31 cellular contexts compared by ENCODE assay signal in the genomic region with DNA sequence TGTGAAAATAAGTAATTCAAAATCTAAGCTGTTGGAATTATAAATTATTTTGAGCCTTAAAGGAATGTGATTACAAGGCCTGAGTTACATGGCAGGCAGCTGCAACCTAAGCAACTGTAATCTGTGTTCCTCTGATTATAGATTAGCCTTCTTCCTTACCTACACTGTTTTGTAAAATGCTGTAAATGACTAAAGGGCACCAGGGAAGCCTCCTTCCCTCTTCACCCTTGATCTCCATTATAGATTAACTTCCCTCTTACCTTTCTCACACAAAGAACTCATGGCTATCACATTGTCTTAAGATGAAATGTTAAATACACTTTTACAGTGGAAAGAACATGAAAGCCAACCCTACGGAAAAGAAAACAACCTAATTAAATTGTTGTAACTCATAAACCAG.
"Had no signal": no experiment of that assay in that cellular context is flagged by ENCODE, and none has a peak within 500 bp of the region (broad histone marks: within the 10 kb centered on the region; RNA-seq: fewer than 3 reads in every experiment).

No MANE protein-coding gene starts in this region.

- H3K9me3 ChIP-seq: adrenal gland, body of pancreas, MG63, Peyer's patch, SJSA1, SK-N-SH had no signal

- H3K4me1 Mint-ChIP-seq: activated CD4-positive, alpha-beta T cell treated with anti-CD3 and anti-CD28 coated beads, Interleukin-2, amount 10 ng/mL, durations not matched to agents 24 days and 14 days had no signal

- H3K27me3 ChIP-seq: adrenal gland, body of pancreas, MG63, Peyer's patch, SJSA1 had no signal

- H3K36me3 ChIP-seq: adrenal gland, MG63, Peyer's patch, SJSA1 had no signal

- H3K4me2 ChIP-seq: SK-N-SH had no signal

- H3K4me3 ChIP-seq: adrenal gland, body of pancreas, MG63, Peyer's patch, SJSA1 had no signal

- H3K36me3 Mint-ChIP-seq: activated naive CD4-positive, alpha-beta T cell treated with anti-CD3 and anti-CD28 coated beads, Interleukin-2, amount 50 U/mL, for 72 hours had no signal

- H3K27ac ChIP-seq: adrenal gland, body of pancreas, Peyer's patch, SJSA1 had no signal

- ATAC-seq: activated CD8-positive, alpha-beta T cell treated with anti-CD3 and anti-CD28 coated beads for 36 hours; activated naive CD4-positive, alpha-beta T cell treated with anti-CD3 and anti-CD28 coated beads, Interleukin-2, amount 50 U/mL, for 72 hours; body of pancreas; PC-3 had no signal

- H3K27ac Mint-ChIP-seq: activated CD4-positive, alpha-beta T cell treated with anti-CD3 and anti-CD28 coated beads, Interleukin-2, amount 10 ng/mL, durations not matched to agents 24 days and 14 days; activated CD8-positive, alpha-beta T cell treated with anti-CD3 and anti-CD28 coated beads for 36 hours; activated naive CD4-positive, alpha-beta T cell treated with anti-CD3 and anti-CD28 coated beads, Interleukin-2, amount 50 U/mL, for 72 hours; activated T-cell treated with anti-CD3 and anti-CD28 coated beads, Interleukin-2, amount 50 U/mL, for 24 hours; activated T-helper 2 cell treated with anti-CD3 and anti-CD28 coated beads, Interferon-gamma antibody, Interleukin-2, Interleukin-4, amounts not matched to agents 10 μg/mL and 5 μg/mL and 100 μg/mL, durations not matched to agents 14 hours and 24 hours and 36 hours; T-helper 1 cell treated with Interleukin-12 subunit alpha and Interleukin-12 subunit beta and Interleukin-4 antibody, amounts not matched to agents 30 μg/mL and 1 μg/mL, for 36 hours; T-helper 2 cell treated with Interferon-gamma antibody and Interleukin-4, amounts not matched to agents 5 μg/mL and 100 μg/mL, for 36 hours had no signal

- H3K4me3 Mint-ChIP-seq: activated CD4-positive, alpha-beta T cell treated with anti-CD3 and anti-CD28 coated beads, Interleukin-2, amount 10 ng/mL, durations not matched to agents 24 days and 14 days; activated CD8-positive, alpha-beta T cell treated with anti-CD3 and anti-CD28 coated beads for 36 hours; activated T-cell treated with anti-CD3 and anti-CD28 coated beads, Interleukin-2, amount 50 U/mL, for 24 hours; T-helper 1 cell treated with Interleukin-12 subunit alpha and Interleukin-12 subunit beta and Interleukin-4 antibody, amounts not matched to agents 30 μg/mL and 1 μg/mL, for 36 hours; T-helper 2 cell treated with Interferon-gamma antibody and Interleukin-4, amounts not matched to agents 5 μg/mL and 100 μg/mL, for 36 hours had no signal

- H3K9me3 Mint-ChIP-seq: activated CD4-positive, alpha-beta T cell treated with anti-CD3 and anti-CD28 coated beads, Interleukin-2, amount 10 ng/mL, durations not matched to agents 24 days and 14 days; activated CD8-positive, alpha-beta T cell treated with anti-CD3 and anti-CD28 coated beads for 36 hours; activated naive CD4-positive, alpha-beta T cell treated with anti-CD3 and anti-CD28 coated beads, Interleukin-2, amount 50 U/mL, for 72 hours; activated T-cell treated with anti-CD3 and anti-CD28 coated beads, Interleukin-2, amount 50 U/mL, for 24 hours; activated T-helper 2 cell treated with anti-CD3 and anti-CD28 coated beads, Interferon-gamma antibody, Interleukin-2, Interleukin-4, amounts not matched to agents 10 μg/mL and 5 μg/mL and 100 μg/mL, durations not matched to agents 14 hours and 24 hours and 36 hours; T-helper 1 cell treated with Interleukin-12 subunit alpha and Interleukin-12 subunit beta and Interleukin-4 antibody, amounts not matched to agents 30 μg/mL and 1 μg/mL, for 36 hours; T-helper 2 cell treated with Interferon-gamma antibody and Interleukin-4, amounts not matched to agents 5 μg/mL and 100 μg/mL, for 36 hours had no signal

- H3K9me2 ChIP-seq: SK-N-SH had no signal

- H3K4me1 ChIP-seq: adrenal gland, body of pancreas, Peyer's patch, SJSA1 had no signal

- DNase-seq: activated CD4-positive, alpha-beta T cell treated with anti-CD3 and anti-CD28 coated beads, Interleukin-2, amount 10 ng/mL, durations not matched to agents 24 days and 14 days; activated CD4-positive, alpha-beta T cell treated with anti-CD3 and anti-CD28 coated beads, Interleukin-2, amount 50 U/mL, for 4 hours; activated CD8-positive, alpha-beta T cell treated with anti-CD3 and anti-CD28 coated beads for 36 hours; activated gamma-delta T cell; activated naive CD4-positive, alpha-beta T cell treated with Interleukin-2 at 50 U/mL for 16 hours; activated T-cell treated with anti-CD3 and anti-CD28 coated beads, Interleukin-2, amount 50 U/mL, for 24 hours; adrenal gland; body of pancreas; caudate nucleus; Kasumi-1; KG1; MG63; NCI-H1048; NCI-H1105 treated with DMSO at 0.1 percent for 48 hours; NCI-H1436 treated with DMSO at 0.1 percent for 48 hours; NCI-H1694 treated with DMSO at 0.1 percent for 48 hours; NCI-H2029; NCI-H446; NCI-H510A treated with DMSO at 0.1 percent for 48 hours; NCI-H526 treated with DMSO at 0.1 percent for 48 hours; NCI-H774; PC-3; Peyer's patch; RPMI8226; SHP77 treated with DMSO at 0.1 percent for 48 hours; SK-N-SH had no signal

- H3K27me3 Mint-ChIP-seq: activated CD4-positive, alpha-beta T cell treated with anti-CD3 and anti-CD28 coated beads, Interleukin-2, amount 10 ng/mL, durations not matched to agents 24 days and 14 days; activated T-cell treated with anti-CD3 and anti-CD28 coated beads, Interleukin-2, amount 50 U/mL, for 24 hours had no signal
